Comparison of ENCODE assay signal across 1 cellular context in genomic region chr11:67378544-67378943, GRCh38.
TF ChIP-seq lines count a peak whose summit lies in the region.

No MANE protein-coding gene starts in this region.

TF ChIP-seq in HCT116, 20 proteins besides CTCF, POLR2A, EP300 and RAD21:
- TF ChIP-seq, protein P1, sequence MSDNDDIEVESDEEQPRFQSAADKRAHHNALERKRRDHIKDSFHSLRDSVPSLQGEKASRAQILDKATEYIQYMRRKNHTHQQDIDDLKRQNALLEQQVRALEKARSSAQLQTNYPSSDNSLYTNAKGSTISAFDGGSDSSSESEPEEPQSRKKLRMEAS (IDR thresholded peaks at IDR 0.05), result no peak
- TF ChIP-seq TCF7L2 (IDR thresholded peaks at IDR 0.05; ENCODE audit: borderline replicate concordance, extremely low read depth, insufficient read depth, insufficient read length) (no peak), YY1 (IDR thresholded peaks at IDR 0.05; ENCODE audit: extremely low read depth, insufficient replicate concordance, low read depth, low read length) (no peak), CEBPB (IDR thresholded peaks at IDR 0.05; ENCODE audit: low read depth) (no peak), EZH2phosphoT487 (IDR thresholded peaks at IDR 0.05; ENCODE audit: borderline replicate concordance) (no peak), ATF3 (IDR thresholded peaks at IDR 0.05) (no peak), POLR2AphosphoS5 (IDR thresholded peaks at IDR 0.05; ENCODE audit: low read depth, low read length) (no peak), SIN3A (IDR thresholded peaks at IDR 0.05; ENCODE audit: low read depth) (no peak), SP1 (IDR thresholded peaks at IDR 0.05; ENCODE audit: low read depth) (no peak), ZNF274 (IDR thresholded peaks at IDR 0.05; ENCODE audit: low read depth, low read length) (no peak), EGR1 (IDR thresholded peaks at IDR 0.05; ENCODE audit: low read depth) (no peak), JUND (IDR thresholded peaks at IDR 0.05) (no peak), SRF (IDR thresholded peaks at IDR 0.05; ENCODE audit: low read depth) (no peak), ELF1 (IDR thresholded peaks at IDR 0.05; ENCODE audit: borderline replicate concordance, low read depth) (no peak), EZH2 (IDR thresholded peaks at IDR 0.05) (no peak), CBX3 (IDR thresholded peaks at IDR 0.05; ENCODE audit: low read depth) (no peak), ZFX (IDR thresholded peaks at IDR 0.05) (no peak), ZBTB33 (IDR thresholded peaks at IDR 0.05; ENCODE audit: extremely low read depth, insufficient replicate concordance, low read length) (no peak), FOSL1 (IDR thresholded peaks at IDR 0.05; ENCODE audit: low read depth) (no peak)
